Comparison of ENCODE assay signal across 18 cellular contexts in the genomic region with DNA sequence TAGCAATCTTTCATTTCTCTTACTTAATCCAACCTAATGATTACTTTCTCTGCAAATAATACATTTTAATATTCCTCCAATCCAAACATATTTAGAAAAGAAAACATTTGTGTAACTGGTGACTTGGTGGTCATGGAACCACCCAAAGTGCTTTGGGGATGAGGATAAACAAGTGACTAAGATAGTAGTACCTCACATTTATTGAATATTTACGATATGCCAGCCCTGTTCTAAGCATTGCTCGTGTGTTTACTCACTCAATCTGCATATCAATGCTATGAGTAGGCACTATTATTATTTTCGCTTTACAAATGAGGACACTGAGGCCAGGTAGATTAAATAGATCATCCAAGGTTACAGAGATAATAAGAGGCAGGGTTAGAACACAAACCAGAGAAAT.
"Had no signal": no experiment of that assay in that cellular context is flagged by ENCODE, and none has a peak within 500 bp of the region (broad histone marks: within the 10 kb centered on the region; RNA-seq: fewer than 3 reads in every experiment).

No MANE protein-coding gene starts in this region.

- H3K4me3 ChIP-seq: coronary artery, gastroesophageal sphincter, left ventricle myocardium inferior, lower lobe of right lung, neural progenitor cell, ovary, right atrium auricular region, smooth muscle cell had no signal

- FAIRE-seq: kidney had no signal

- DNase-seq: effector CD8-positive, alpha-beta T cell; glutamatergic neuron; immature natural killer cell; kidney; left cardiac atrium; left ventricle myocardium inferior; lower lobe of right lung; natural killer cell; nucleus accumbens; ovary; stimulated activated CD4-positive, alpha-beta T cell treated with anti-CD3 and anti-CD28 coated beads, Interleukin-2, amount 100 ng/mL, for 48 hours; stimulated activated naive CD4-positive, alpha-beta T cell treated with Interleukin-2 at 50 U/mL for 16 hours; trophoblast cell had no signal
